In genomic region chr11:29816359-29816758, GRCh38 we compare ENCODE assay signal across 35 cellular contexts.
"Had no signal": no experiment of that assay in that cellular context is flagged by ENCODE, and none has a peak within 500 bp of the region (broad histone marks: within the 10 kb centered on the region; RNA-seq: fewer than 3 reads in every experiment).

No MANE protein-coding gene starts in this region.

- DNase-seq: activated B cell treated with CpG ODN at 0.5 μM for 24 hours; activated CD4-positive, alpha-beta memory T cell treated with anti-CD3 and anti-CD28 coated beads for 36 hours; activated CD4-positive, alpha-beta T cell treated with anti-CD3 and anti-CD28 coated beads for 4 hours; activated CD4-positive, alpha-beta T cell treated with anti-CD3 and anti-CD28 coated beads, Interleukin-2, amount 10 ng/mL, durations not matched to agents 24 days and 14 days; activated CD4-positive, alpha-beta T cell treated with anti-CD3 and anti-CD28 coated beads, Interleukin-2, amount 50 U/mL, for 1 hour; activated CD4-positive, alpha-beta T cell treated with anti-CD3 and anti-CD28 coated beads, Interleukin-2, amount 50 U/mL, for 4 hours; activated CD4-positive, CD25-positive, alpha-beta regulatory T cell treated with anti-CD3 and anti-CD28 coated beads, Interleukin-2, amount 50 U/mL, for 72 hours; activated CD8-positive, alpha-beta memory T cell treated with anti-CD3 and anti-CD28 coated beads, Interleukin-2, amount 50 U/mL, for 4 hours; activated CD8-positive, alpha-beta T cell treated with anti-CD3 and anti-CD28 coated beads for 36 hours; activated effector memory CD4-positive, alpha-beta T cell treated with anti-CD3 and anti-CD28 coated beads, Interleukin-2, amount 50 U/mL, for 16 hours; activated gamma-delta T cell treated with Interleukin-2 at 50 U/mL for 16 hours; activated naive CD4-positive, alpha-beta T cell; activated naive CD4-positive, alpha-beta T cell treated with anti-CD3 and anti-CD28 coated beads for 36 hours; activated naive CD4-positive, alpha-beta T cell treated with anti-CD3 and anti-CD28 coated beads, Interleukin-2, amount 50 U/mL, for 16 hours; activated naive CD8-positive, alpha-beta T cell treated with anti-CD3 and anti-CD28 coated beads for 36 hours; activated T-cell treated with anti-CD3 and anti-CD28 coated beads for 4 hours; activated T-cell treated with anti-CD3 and anti-CD28 coated beads, Interleukin-2, amount 50 U/mL, for 1 hour; activated T-cell treated with anti-CD3 and anti-CD28 coated beads, Interleukin-2, amount 50 U/mL, for 4 hours; activated T-cell treated with anti-CD3 and anti-CD28 coated beads, Interleukin-2, amount 50 U/mL, for 72 hours; adrenal gland; amniotic stem cell; aorta; body of pancreas; brain microvascular endothelial cell; central memory CD4-positive, alpha-beta T cell; T-cell; T-helper 17 cell; T-helper 9 cell had no signal

- H3K9me3 Mint-ChIP-seq: activated T-cell treated with anti-CD3 and anti-CD28 coated beads, Interleukin-2, amount 50 U/mL, for 4 hours had no signal

- H3K27me3 ChIP-seq: adrenal gland, body of pancreas, brain microvascular endothelial cell, breast epithelium had no signal

- H3K9me3 ChIP-seq: adrenal gland, body of pancreas, breast epithelium had no signal

- H3K36me3 ChIP-seq: adrenal gland, brain microvascular endothelial cell, breast epithelium had no signal

- ATAC-seq: activated CD8-positive, alpha-beta T cell treated with anti-CD3 and anti-CD28 coated beads for 36 hours; activated naive CD4-positive, alpha-beta T cell treated with anti-CD3 and anti-CD28 coated beads, Interleukin-2, amount 50 U/mL, for 72 hours; activated T-cell treated with anti-CD3 and anti-CD28 coated beads, Interleukin-2, amount 50 U/mL, for 4 hours; activated T-cell treated with anti-CD3 and anti-CD28 coated beads, Interleukin-2, amount 50 U/mL, for 72 hours; activated T-helper 17 cell treated with anti-CD3 and anti-CD28 coated beads, Interleukin-2, amount 50 U/mL, for 72 hours; body of pancreas; T-cell; T-helper 17 cell had no signal

- H3K4me3 Mint-ChIP-seq: activated B cell treated with CpG ODN at 0.5 μM for 24 hours; activated CD4-positive, alpha-beta memory T cell treated with anti-CD3 and anti-CD28 coated beads for 36 hours; activated CD4-positive, alpha-beta T cell treated with anti-CD3 and anti-CD28 coated beads, Interleukin-2, amount 10 ng/mL, durations not matched to agents 24 days and 14 days; activated CD8-positive, alpha-beta T cell treated with anti-CD3 and anti-CD28 coated beads for 36 hours; activated naive CD4-positive, alpha-beta T cell treated with anti-CD3 and anti-CD28 coated beads for 36 hours; activated naive CD8-positive, alpha-beta T cell treated with anti-CD3 and anti-CD28 coated beads for 36 hours; activated T-cell treated with anti-CD3 and anti-CD28 coated beads, Interleukin-2, amount 50 U/mL, for 4 hours; activated T-cell treated with anti-CD3 and anti-CD28 coated beads, Interleukin-2, amount 50 U/mL, for 72 hours; activated T-helper 1 cell treated with anti-CD3 and anti-CD28 coated beads, Interleukin-12 subunit alpha, Interleukin-12 subunit beta, Interleukin-2, Interleukin-4 antibody, amounts not matched to agents 30 ng/mL and 10 ng/mL and 1 ng/mL, durations not matched to agents 14 hours and 24 hours and 36 hours; activated T-helper 17 cell treated with anti-CD3 and anti-CD28 coated beads, Interleukin-2, amount 50 U/mL, for 72 hours; T-cell; T-helper 17 cell had no signal

- H3K4me1 Mint-ChIP-seq: activated B cell treated with CpG ODN at 0.5 μM for 24 hours; activated CD4-positive, alpha-beta T cell treated with anti-CD3 and anti-CD28 coated beads, Interleukin-2, amount 10 ng/mL, durations not matched to agents 24 days and 14 days; activated naive CD8-positive, alpha-beta T cell treated with anti-CD3 and anti-CD28 coated beads for 36 hours; activated T-helper 17 cell treated with anti-CD3 and anti-CD28 coated beads, Interleukin-2, amount 50 U/mL, for 72 hours; T-cell; T-helper 17 cell had no signal

- FAIRE-seq: astrocyte, TTC549 had no signal

- H3K36me3 Mint-ChIP-seq: activated CD4-positive, alpha-beta memory T cell treated with anti-CD3 and anti-CD28 coated beads for 36 hours; activated naive CD4-positive, alpha-beta T cell treated with anti-CD3 and anti-CD28 coated beads, Interleukin-2, amount 50 U/mL, for 72 hours; activated naive CD8-positive, alpha-beta T cell treated with anti-CD3 and anti-CD28 coated beads for 36 hours; T-cell had no signal

- H3K4me1 ChIP-seq: adrenal gland, body of pancreas, breast epithelium had no signal

- H3K27ac Mint-ChIP-seq: activated B cell treated with CpG ODN at 0.5 μM for 24 hours; activated CD4-positive, alpha-beta memory T cell treated with anti-CD3 and anti-CD28 coated beads for 36 hours; activated CD4-positive, alpha-beta T cell treated with anti-CD3 and anti-CD28 coated beads, Interleukin-2, amount 10 ng/mL, durations not matched to agents 24 days and 14 days; activated CD8-positive, alpha-beta T cell treated with anti-CD3 and anti-CD28 coated beads for 36 hours; activated naive CD4-positive, alpha-beta T cell treated with anti-CD3 and anti-CD28 coated beads for 36 hours; activated naive CD4-positive, alpha-beta T cell treated with anti-CD3 and anti-CD28 coated beads, Interleukin-2, amount 50 U/mL, for 72 hours; activated naive CD8-positive, alpha-beta T cell treated with anti-CD3 and anti-CD28 coated beads for 36 hours; activated T-cell treated with anti-CD3 and anti-CD28 coated beads, Interleukin-2, amount 50 U/mL, for 72 hours; activated T-helper 1 cell treated with anti-CD3 and anti-CD28 coated beads, Interleukin-12 subunit alpha, Interleukin-12 subunit beta, Interleukin-2, Interleukin-4 antibody, amounts not matched to agents 30 ng/mL and 10 ng/mL and 1 ng/mL, durations not matched to agents 14 hours and 24 hours and 36 hours; activated T-helper 17 cell treated with anti-CD3 and anti-CD28 coated beads, Interleukin-2, amount 50 U/mL, for 72 hours; T-cell; T-helper 17 cell had no signal

- H3K4me3 ChIP-seq: adrenal gland, body of pancreas, breast epithelium had no signal

- H3K27ac ChIP-seq: adrenal gland, body of pancreas, brain microvascular endothelial cell, breast epithelium, VCaP had no signal

- H3K27me3 Mint-ChIP-seq: activated B cell treated with CpG ODN at 0.5 μM for 24 hours; activated CD4-positive, alpha-beta memory T cell treated with anti-CD3 and anti-CD28 coated beads for 36 hours; activated CD4-positive, alpha-beta T cell treated with anti-CD3 and anti-CD28 coated beads, Interleukin-2, amount 10 ng/mL, durations not matched to agents 24 days and 14 days; activated CD8-positive, alpha-beta T cell treated with anti-CD3 and anti-CD28 coated beads for 36 hours; activated naive CD8-positive, alpha-beta T cell treated with anti-CD3 and anti-CD28 coated beads for 36 hours; activated T-helper 17 cell treated with anti-CD3 and anti-CD28 coated beads, Interleukin-2, amount 50 U/mL, for 72 hours; T-cell; T-helper 17 cell had no signal
